ENCODE assay signal across 28 cellular contexts in genomic region chr9:134742822-134743221, GRCh38.
DNase-seq lines count a peak whose midpoint lies in the region; ATAC-seq and TF ChIP-seq lines count a peak whose summit lies in the region.
"Had no signal": no experiment of that assay in that cellular context is flagged by ENCODE, and none has a peak within 500 bp of the region (broad histone marks: within the 10 kb centered on the region; RNA-seq: fewer than 3 reads in every experiment).

No MANE protein-coding gene starts in this region.

- ATAC-seq in WTC11 = peak; percentile 34
- ATAC-seq: activated CD4-positive, alpha-beta T cell treated with anti-CD3 and anti-CD28 coated beads for 36 hours; activated T-cell treated with anti-CD3 and anti-CD28 coated beads, Interleukin-2, amount 50 U/mL, for 4 hours; foreskin keratinocyte; heart right ventricle; naive thymus-derived CD4-positive, alpha-beta T cell; right cardiac atrium had no signal

- 0 out of 2 replicates have a peak, but pooled peaks have one; percentile 8 for TF ChIP-seq CTCF in BJ (IDR thresholded peaks at IDR 0.05; ENCODE audit: insufficient read depth, low read depth, low read length)
- TF ChIP-seq CTCF in LNCAP (IDR thresholded peaks at IDR 0.05) = peak; percentile 46; the same call in 1 of the 2 replicates
- peak; percentile 32; the same call in 1 of the 2 replicates for TF ChIP-seq CTCF in WTC11 (IDR thresholded peaks at IDR 0.05)
- no peak for TF ChIP-seq CTCF in suprapubic skin (IDR thresholded peaks at IDR 0.05)

- H3K4me1 ChIP-seq in suprapubic skin = no peaks in the 10 kb centered on the region
- H3K4me1 ChIP-seq: foreskin keratinocyte, thyroid gland had no signal

- TF ChIP-seq EP300 in suprapubic skin (IDR thresholded peaks at IDR 0.05) = no peak

- CTCF ChIA-PET in BJ (lab: Yijun Ruan, JAX) (interaction anchor here (0.6 to 4.3 kb wide), 4 partner anchors 9 to 300 kb away, joined by 3 to 20 read pairs (median 4); no protein-coding TSS in a partner anchor), WTC11 (lab: Charles Lee) (interaction anchor here (0.8 to 1.9 kb wide), 12 partner anchors 10 to 87 kb away, joined by 3 to 10 read pairs (median 4); no protein-coding TSS in a partner anchor)

- DNase-seq in BJ (ENCODE audit: low read depth) (no peak), WTC11 (ENCODE audit: low spot score) (peak; percentile 63), iPS-NIHi7 (ENCODE audit: extremely low spot score) (peak; percentile 55), C1 segment of cervical spinal cord (lab: John Stamatoyannopoulos, UW) (no peak), suprapubic skin (ENCODE audit: low spot score in 2 of 2) (no peak), hepatic stellate cell (ENCODE audit: low spot score) (no peak), T-helper 1 cell (no peak)
- DNase-seq: activated CD4-positive, alpha-beta T cell treated with anti-CD3 and anti-CD28 coated beads for 36 hours; activated T-cell treated with anti-CD3 and anti-CD28 coated beads, Interleukin-2, amount 50 U/mL, for 4 hours; CD4-positive, alpha-beta T cell; DMS 273 treated with DMSO at 0.1 percent for 48 hours; effector CD8-positive, alpha-beta T cell; foreskin keratinocyte; heart right ventricle; Karpas-422; left ventricle myocardium inferior; naive thymus-derived CD4-positive, alpha-beta T cell; NCI-H1048; NCI-H187 treated with DMSO at 0.1 percent for 48 hours; NCI-H774; right cardiac atrium; SIG-M5; thyroid gland had no signal

- H3K9me3 ChIP-seq in suprapubic skin = no peaks in the 10 kb centered on the region
- H3K9me3 ChIP-seq: left ventricle myocardium inferior, thyroid gland had no signal

- H3K4me3 ChIP-seq in BJ (ENCODE audit: low read depth, low read length) = no peak overlapping the region
- no peak overlapping the region for H3K4me3 ChIP-seq in suprapubic skin
- H3K4me3 ChIP-seq: heart right ventricle, left ventricle myocardium inferior, thyroid gland had no signal

- POLR2A ChIA-PET in BJ (lab: Charles Lee) = no interaction called here
- POLR2A ChIA-PET in WTC11 (lab: Charles Lee) = no interaction called here

- WGBS in suprapubic skin = 88% methylated on average over 14 of the region's 16 CpGs

- no peaks in the 10 kb centered on the region for H3K27me3 Mint-ChIP-seq in WTC11 (ENCODE audit: low read depth)
- H3K27me3 Mint-ChIP-seq: activated CD4-positive, alpha-beta T cell treated with anti-CD3 and anti-CD28 coated beads for 36 hours; stimulated activated naive CD8-positive, alpha-beta T cell treated with anti-CD3 and anti-CD28 coated beads, Interleukin-15, Interleukin-2, amounts not matched to agents 100 ng/mL and 50 ng/mL, for 24 hours had no signal

- no peak overlapping the region for H3K27ac ChIP-seq in suprapubic skin
- H3K27ac ChIP-seq: foreskin keratinocyte, heart right ventricle, left ventricle myocardium inferior, thyroid gland had no signal

- H3K9me3 Mint-ChIP-seq in WTC11 = peaks cover 10% of the 10 kb centered on the region
- H3K9me3 Mint-ChIP-seq: activated T-cell treated with anti-CD3 and anti-CD28 coated beads, Interleukin-2, amount 50 U/mL, for 4 hours; CD4-positive, alpha-beta T cell; mesothelial cell of epicardium; stimulated activated naive CD8-positive, alpha-beta T cell treated with anti-CD3 and anti-CD28 coated beads, Interleukin-15, Interleukin-2, amounts not matched to agents 100 ng/mL and 50 ng/mL, for 24 hours; T-helper 1 cell treated with Interleukin-12 subunit alpha and Interleukin-12 subunit beta and Interleukin-4 antibody, amounts not matched to agents 30 μg/mL and 1 μg/mL, for 36 hours had no signal

- peaks cover 21% of the 10 kb centered on the region for H3K36me3 Mint-ChIP-seq in WTC11
- H3K36me3 Mint-ChIP-seq: naive thymus-derived CD4-positive, alpha-beta T cell had no signal

- H3K27me3 ChIP-seq in BJ (ENCODE audit: control insufficient read depth, insufficient read depth, low read length) (no peaks in the 10 kb centered on the region), suprapubic skin (peaks cover 3% of the 10 kb centered on the region)
- H3K27me3 ChIP-seq: foreskin keratinocyte, heart right ventricle, thyroid gland had no signal

- H3K36me3 ChIP-seq in BJ (ENCODE audit: control insufficient read depth, insufficient read depth, low read length) = peaks cover 71% of the 10 kb centered on the region
- peaks cover 36% of the 10 kb centered on the region for H3K36me3 ChIP-seq in suprapubic skin
- H3K36me3 ChIP-seq: thyroid gland had no signal

- H3K4me1 Mint-ChIP-seq in WTC11 = peaks cover 7% of the 10 kb centered on the region
- H3K4me1 Mint-ChIP-seq: activated CD4-positive, alpha-beta T cell treated with anti-CD3 and anti-CD28 coated beads for 36 hours; mesothelial cell of epicardium had no signal

- H3K4me3 Mint-ChIP-seq in WTC11 = no peak overlapping the region
- H3K4me3 Mint-ChIP-seq: activated CD4-positive, alpha-beta T cell treated with anti-CD3 and anti-CD28 coated beads for 36 hours; activated T-cell treated with anti-CD3 and anti-CD28 coated beads, Interleukin-2, amount 50 U/mL, for 4 hours; brain; CD4-positive, alpha-beta T cell; mesothelial cell of epicardium; naive thymus-derived CD4-positive, alpha-beta T cell; stimulated activated naive CD8-positive, alpha-beta T cell treated with anti-CD3 and anti-CD28 coated beads, Interleukin-15, Interleukin-2, amounts not matched to agents 100 ng/mL and 50 ng/mL, for 24 hours; T-helper 1 cell treated with Interleukin-12 subunit alpha and Interleukin-12 subunit beta and Interleukin-4 antibody, amounts not matched to agents 30 μg/mL and 1 μg/mL, for 36 hours had no signal

- TF ChIP-seq POLR2A in suprapubic skin (IDR thresholded peaks at IDR 0.05) = no peak

- H3K27ac Mint-ChIP-seq in WTC11 = 0 out of 2 replicates have a peak overlapping the region, but pooled peaks have one; percentile 42
- H3K27ac Mint-ChIP-seq: activated CD4-positive, alpha-beta T cell treated with anti-CD3 and anti-CD28 coated beads for 36 hours; CD4-positive, alpha-beta T cell; mesothelial cell of epicardium; naive thymus-derived CD4-positive, alpha-beta T cell; stimulated activated naive CD8-positive, alpha-beta T cell treated with anti-CD3 and anti-CD28 coated beads, Interleukin-15, Interleukin-2, amounts not matched to agents 100 ng/mL and 50 ng/mL, for 24 hours; T-helper 1 cell treated with Interleukin-12 subunit alpha and Interleukin-12 subunit beta and Interleukin-4 antibody, amounts not matched to agents 30 μg/mL and 1 μg/mL, for 36 hours had no signal

TF ChIP-seq in WTC11, 78 proteins besides CTCF, POLR2A, EP300 and RAD21 (continues in another document):
- TF ChIP-seq KAT7 (CRISPR knock-in tag; IDR thresholded peaks at IDR 0.05; ENCODE audit: borderline replicate concordance) (no peak), NFYB (CRISPR knock-in tag; conservative IDR thresholded peaks at IDR 0.05; ENCODE audit: low read depth) (no peak), AFF4 (CRISPR knock-in tag; IDR thresholded peaks at IDR 0.05; ENCODE audit: borderline replicate concordance) (no peak), FOXP4 (CRISPR knock-in tag; IDR thresholded peaks at IDR 0.05) (no peak), ERG (CRISPR knock-in tag; IDR thresholded peaks at IDR 0.05) (no peak)

Comparison
In these comparisons a context has a peak if more than half of its experiments do, and no peak if none do; other contexts are left out.
1. DNase-seq: peak in WTC11 (single experiment) and iPS-NIHi7 (single experiment); none in BJ (single experiment), C1 segment of cervical spinal cord (0 of 14), suprapubic skin (0 of 2), hepatic stellate cell (single experiment) and T-helper 1 cell (0 of 5).
2. CTCF ChIP-seq: peak in BJ (single experiment), LNCAP (single experiment) and WTC11 (single experiment); none in suprapubic skin (0 of 2).